1 cellular context compared by ENCODE assay signal in genomic region chr21:45478816-45479669, GRCh38.
A peak's percentile ranks its signal among the peaks of the same experiment; 100 is the strongest.
TF ChIP-seq lines count a peak whose summit lies in the region.

No MANE protein-coding gene starts in this region.

TF ChIP-seq in HepG2, 621 proteins besides CTCF, POLR2A, EP300 and RAD21 (continued from another document):
- TF ChIP-seq, protein P1, sequence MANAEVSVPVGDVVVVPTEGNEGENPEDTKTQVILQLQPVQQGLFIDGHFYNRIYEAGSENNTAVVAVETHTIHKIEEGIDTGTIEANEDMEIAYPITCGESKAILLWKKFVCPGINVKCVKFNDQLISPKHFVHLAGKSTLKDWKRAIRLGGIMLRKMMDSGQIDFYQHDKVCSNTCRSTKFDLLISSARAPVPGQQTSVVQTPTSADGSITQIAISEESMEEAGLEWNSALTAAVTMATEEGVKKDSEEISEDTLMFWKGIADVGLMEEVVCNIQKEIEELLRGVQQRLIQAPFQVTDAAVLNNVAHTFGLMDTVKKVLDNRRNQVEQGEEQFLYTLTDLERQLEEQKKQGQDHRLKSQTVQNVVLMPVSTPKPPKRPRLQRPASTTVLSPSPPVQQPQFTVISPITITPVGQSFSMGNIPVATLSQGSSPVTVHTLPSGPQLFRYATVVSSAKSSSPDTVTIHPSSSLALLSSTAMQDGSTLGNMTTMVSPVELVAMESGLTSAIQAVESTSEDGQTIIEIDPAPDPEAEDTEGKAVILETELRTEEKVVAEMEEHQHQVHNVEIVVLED (CRISPR knock-in tag; IDR thresholded peaks at IDR 0.05; ENCODE audit: borderline replicate concordance): no peak
- TF ChIP-seq ZNF768 (CRISPR knock-in tag; IDR thresholded peaks at IDR 0.05): peak; percentile 24; the same call in 1 of the 2 replicates
- TF ChIP-seq BATF2 (CRISPR knock-in tag; IDR thresholded peaks at IDR 0.05): 0 out of 2 replicates have a peak, but pooled peaks have one; percentile 33
- no peak for TF ChIP-seq TBX2 (CRISPR knock-in tag; IDR thresholded peaks at IDR 0.05; ENCODE audit: borderline replicate concordance)
- no peak for TF ChIP-seq LRRFIP1 (CRISPR knock-in tag; conservative IDR thresholded peaks at IDR 0.05)
- no peak for TF ChIP-seq NCOA1 (CRISPR knock-in tag; IDR thresholded peaks at IDR 0.05)
- no peak for TF ChIP-seq ZBTB21 (CRISPR knock-in tag; IDR thresholded peaks at IDR 0.05)
- TF ChIP-seq MATR3 (CRISPR knock-in tag; IDR thresholded peaks at IDR 0.05): no peak
- TF ChIP-seq ZMAT3 (CRISPR knock-in tag; conservative IDR thresholded peaks at IDR 0.05): 0 out of 2 replicates have a peak, but pooled peaks have one; percentile 34
- no peak for TF ChIP-seq ZNF550 (CRISPR knock-in tag; IDR thresholded peaks at IDR 0.05; ENCODE audit: borderline replicate concordance)
- TF ChIP-seq TEAD3 (CRISPR knock-in tag; optimal IDR thresholded peaks at IDR 0.05; ENCODE audit: borderline replicate concordance): peak; percentile 12
TF ChIP-seq in HepG2: peak in this region for 9.
